Comparison of ENCODE assay signal across 7 cellular contexts in the genomic region with DNA sequence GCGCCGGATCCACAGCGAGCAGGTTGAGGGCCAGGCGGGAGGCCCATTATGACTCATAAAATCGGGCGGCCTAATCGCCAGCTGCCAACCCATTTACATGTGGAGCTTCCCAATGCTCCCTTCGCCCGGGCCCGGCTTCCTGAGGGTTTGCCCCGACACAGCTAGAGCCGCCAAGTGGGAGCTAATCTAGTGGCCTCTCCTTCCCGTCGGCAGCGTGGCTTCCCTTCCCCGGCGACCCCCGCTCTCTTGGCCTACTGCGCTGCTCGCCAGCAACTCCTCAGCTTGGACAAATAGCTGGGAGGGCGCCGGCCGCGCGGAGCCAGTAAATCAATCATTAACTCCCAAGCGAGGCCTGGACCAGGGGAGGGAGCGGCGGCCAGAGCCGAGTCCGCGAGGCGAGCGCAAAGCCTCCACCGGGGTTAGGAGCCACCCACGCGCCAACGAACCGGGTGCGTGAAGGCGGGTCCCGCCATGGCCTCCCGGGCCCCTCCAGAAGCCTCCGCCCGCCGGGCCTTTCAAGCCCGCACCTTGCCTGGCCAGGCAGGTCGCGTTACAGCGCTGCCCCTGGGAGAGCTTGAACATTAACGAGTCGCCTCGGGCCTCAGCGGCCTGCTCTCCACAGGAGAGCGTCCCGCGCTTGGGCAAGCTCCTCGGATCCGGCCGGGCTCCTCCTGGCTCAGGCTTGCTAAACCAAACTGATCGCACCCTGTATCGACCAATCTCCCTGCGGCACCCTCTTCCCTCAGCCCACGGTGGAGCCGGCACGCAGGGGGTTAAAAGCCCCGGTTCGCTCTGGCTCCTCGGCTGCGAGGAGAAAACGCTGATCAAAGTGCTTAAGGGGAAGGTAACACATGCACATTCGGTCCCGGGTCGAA. TPM values are rescaled to one million over a fixed set of nuclear protein-coding genes. Genes with fewer than 3 reads are reported as not detected.
DNase-seq lines count a peak whose midpoint lies in the region; ATAC-seq, FAIRE-seq and TF ChIP-seq lines count a peak whose summit lies in the region.

No MANE protein-coding gene starts in this region.

- H3K36me3 ChIP-seq in bronchial epithelial cell (ENCODE audit: control insufficient read depth, insufficient read depth, low read length) = no peaks in the 10 kb centered on the region

- TF ChIP-seq POLR2A in NB4 (IDR thresholded peaks at IDR 0.05; ENCODE audit: extremely low read depth, insufficient read length) = no peak

- DNase-seq in ELF-1 (ENCODE audit: low read depth, low spot score) = peak; percentile 90
- no peak for DNase-seq in NB4 (ENCODE audit: low read depth)
- no peak for DNase-seq in bronchial epithelial cell (ENCODE audit: low read depth)
- peak; percentile 83 for DNase-seq in left lobe of liver (ENCODE audit: low spot score)
- DNase-seq in substantia nigra (lab: John Stamatoyannopoulos, UW) = peak in 31 of 49 donors; percentile 3 to 58 (median 26)
- DNase-seq in NCI-H1436 (lab: John Stamatoyannopoulos, UW) = no peak

- H3K4me3 ChIP-seq in NB4 (ENCODE audit: low read depth, low read length) (peak overlapping the region; percentile 21), bronchial epithelial cell (ENCODE audit: low read depth, low read length) (peak overlapping the region; percentile 43)

- ATAC-seq in left lobe of liver (peak; percentile 54), GM18867 (IDR thresholded peaks at IDR 0.05; ENCODE audit: unreplicated experiment) (no peak)

- H3K27me3 ChIP-seq in bronchial epithelial cell (ENCODE audit: control insufficient read depth, insufficient read depth, low read length) = no peaks in the 10 kb centered on the region

- no peak for FAIRE-seq in bronchial epithelial cell (lab: Jason Lieb, UNC)

- no peak for TF ChIP-seq CTCF in NB4 (IDR thresholded peaks at IDR 0.05; ENCODE audit: low read depth, low read length)
- no peak for TF ChIP-seq CTCF in bronchial epithelial cell (IDR thresholded peaks at IDR 0.05; ENCODE audit: insufficient read depth, low read length, severe bottlenecking)

- no peak overlapping the region for H3K27ac ChIP-seq in substantia nigra (ENCODE audit: low read depth, low read length, poor library complexity, severe bottlenecking)

RNA-seq across cellular contexts. Expression of a gene that starts 10.6 kb away (rescaled TPM):
- 6.1 and 10.4 TPM in 2 replicates for total RNA-seq in bronchial epithelial cell
- 10.5 TPM for total RNA-seq in left lobe of liver

Comparison
In these comparisons a context has a peak if more than half of its experiments do, and no peak if none do; other contexts are left out.
1. DNase-seq: peak in ELF-1 (single experiment), left lobe of liver (single experiment) and substantia nigra (31 of 49); none in NB4 (single experiment), bronchial epithelial cell (single experiment) and NCI-H1436 (single experiment).